ENCODE assay signal across 1 cellular context in the genomic region with DNA sequence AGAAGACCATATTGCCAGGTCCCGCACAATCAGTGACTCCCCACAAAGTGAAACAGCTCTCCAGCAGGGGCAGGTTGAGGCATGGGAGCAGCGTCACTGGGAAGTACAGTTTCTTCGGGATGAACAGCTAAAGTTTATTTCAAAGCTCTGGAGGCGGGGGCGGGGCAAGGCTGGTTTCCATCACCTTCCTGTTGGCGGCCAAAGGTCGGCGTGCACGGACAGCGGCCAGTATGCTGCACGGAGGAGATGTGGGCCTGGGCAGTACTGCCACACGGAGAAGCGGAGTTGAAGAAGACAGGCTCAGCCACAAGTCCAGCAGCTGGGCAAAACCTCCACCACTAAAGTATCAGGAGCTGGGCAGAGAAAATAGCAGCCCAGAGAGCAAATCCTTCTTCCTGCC.
TF ChIP-seq lines count a peak whose summit lies in the region.

No MANE protein-coding gene starts in this region.

TF ChIP-seq in K562, 482 proteins besides CTCF, POLR2A, EP300 and RAD21 (continued from another document):
- TF ChIP-seq CTCFL (IDR thresholded peaks at IDR 0.05; ENCODE audit: borderline replicate concordance, insufficient read depth, low read depth, low read length, poor library complexity, severe bottlenecking): peak; percentile 14
- TF ChIP-seq BACH1 (tag; IDR thresholded peaks at IDR 0.05): no peak
- no peak; the same call in 1 of the 2 replicates for TF ChIP-seq ZNF232 (CRISPR knock-in tag; IDR thresholded peaks at IDR 0.05)
- TF ChIP-seq IFI16 (CRISPR knock-in tag; IDR thresholded peaks at IDR 0.05): no peak
- TF ChIP-seq SLC30A9 (CRISPR knock-in tag; IDR thresholded peaks at IDR 0.05): no peak
- peak; percentile 78 for TF ChIP-seq MGA (IDR thresholded peaks at IDR 0.05)
- no peak for TF ChIP-seq BDP1 (IDR thresholded peaks at IDR 0.05; ENCODE audit: insufficient read depth, insufficient read length)
- TF ChIP-seq ZNF764 (CRISPR knock-in tag; IDR thresholded peaks at IDR 0.05; ENCODE audit: low read depth): no peak
- peak; percentile 54 for TF ChIP-seq NR2C1 (IDR thresholded peaks at IDR 0.05)
- peak; percentile 48; the same call in 1 of the 2 replicates for TF ChIP-seq NR2C1 (tag; IDR thresholded peaks at IDR 0.05)
- TF ChIP-seq ZNF518B (CRISPR knock-in tag; IDR thresholded peaks at IDR 0.05): no peak
- no peak for TF ChIP-seq SUPT5H (IDR thresholded peaks at IDR 0.05)
- TF ChIP-seq CTBP1 (IDR thresholded peaks at IDR 0.05; ENCODE audit: borderline replicate concordance): no peak
- 0 out of 4 replicates have a peak, but pooled peaks of 1 of the 2 experiments have one; percentile 20 for TF ChIP-seq RCOR1 (IDR thresholded peaks at IDR 0.05; ENCODE audit: borderline replicate concordance in 1 of 2, low read depth in 2 of 2, low read length in 2 of 2)
- TF ChIP-seq, protein P1, sequence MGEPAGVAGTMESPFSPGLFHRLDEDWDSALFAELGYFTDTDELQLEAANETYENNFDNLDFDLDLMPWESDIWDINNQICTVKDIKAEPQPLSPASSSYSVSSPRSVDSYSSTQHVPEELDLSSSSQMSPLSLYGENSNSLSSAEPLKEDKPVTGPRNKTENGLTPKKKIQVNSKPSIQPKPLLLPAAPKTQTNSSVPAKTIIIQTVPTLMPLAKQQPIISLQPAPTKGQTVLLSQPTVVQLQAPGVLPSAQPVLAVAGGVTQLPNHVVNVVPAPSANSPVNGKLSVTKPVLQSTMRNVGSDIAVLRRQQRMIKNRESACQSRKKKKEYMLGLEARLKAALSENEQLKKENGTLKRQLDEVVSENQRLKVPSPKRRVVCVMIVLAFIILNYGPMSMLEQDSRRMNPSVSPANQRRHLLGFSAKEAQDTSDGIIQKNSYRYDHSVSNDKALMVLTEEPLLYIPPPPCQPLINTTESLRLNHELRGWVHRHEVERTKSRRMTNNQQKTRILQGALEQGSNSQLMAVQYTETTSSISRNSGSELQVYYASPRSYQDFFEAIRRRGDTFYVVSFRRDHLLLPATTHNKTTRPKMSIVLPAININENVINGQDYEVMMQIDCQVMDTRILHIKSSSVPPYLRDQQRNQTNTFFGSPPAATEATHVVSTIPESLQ (CRISPR knock-in tag; IDR thresholded peaks at IDR 0.05): no peak
- TF ChIP-seq MED1 (CRISPR knock-in tag; IDR thresholded peaks at IDR 0.05; ENCODE audit: borderline replicate concordance): no peak
- TF ChIP-seq, protein P2, sequence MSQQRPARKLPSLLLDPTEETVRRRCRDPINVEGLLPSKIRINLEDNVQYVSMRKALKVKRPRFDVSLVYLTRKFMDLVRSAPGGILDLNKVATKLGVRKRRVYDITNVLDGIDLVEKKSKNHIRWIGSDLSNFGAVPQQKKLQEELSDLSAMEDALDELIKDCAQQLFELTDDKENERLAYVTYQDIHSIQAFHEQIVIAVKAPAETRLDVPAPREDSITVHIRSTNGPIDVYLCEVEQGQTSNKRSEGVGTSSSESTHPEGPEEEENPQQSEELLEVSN (IDR thresholded peaks at IDR 0.05; ENCODE audit: borderline replicate concordance in 1 of 2, extremely low read depth in 1 of 2, insufficient read depth in 1 of 2, insufficient read length in 1 of 2, low read depth in 1 of 2, low read length in 1 of 2, poor library complexity in 1 of 2, severe bottlenecking in 1 of 2): peak in 1 of 2 experiments; percentile 62
- no peak for TF ChIP-seq CHCHD3 (CRISPR knock-in tag; IDR thresholded peaks at IDR 0.05)
- TF ChIP-seq CHD2 (IDR thresholded peaks at IDR 0.05; ENCODE audit: low read depth, low read length): no peak
- TF ChIP-seq KDM4B (IDR thresholded peaks at IDR 0.05; ENCODE audit: borderline replicate concordance in 2 of 2, low read depth in 1 of 2): no peak
- peak; percentile 46; the same call in 1 of the 2 replicates for TF ChIP-seq CXXC5 (CRISPR knock-in tag; IDR thresholded peaks at IDR 0.05)
- no peak for TF ChIP-seq RBBP5 (IDR thresholded peaks at IDR 0.05; ENCODE audit: borderline replicate concordance, insufficient read depth, low read length, poor library complexity, severe bottlenecking)
- no peak for TF ChIP-seq BRF1 (IDR thresholded peaks at IDR 0.05; ENCODE audit: borderline replicate concordance, extremely low read depth, insufficient read length)
- TF ChIP-seq CSDE1 (IDR thresholded peaks at IDR 0.05): no peak
